In the genomic region with DNA sequence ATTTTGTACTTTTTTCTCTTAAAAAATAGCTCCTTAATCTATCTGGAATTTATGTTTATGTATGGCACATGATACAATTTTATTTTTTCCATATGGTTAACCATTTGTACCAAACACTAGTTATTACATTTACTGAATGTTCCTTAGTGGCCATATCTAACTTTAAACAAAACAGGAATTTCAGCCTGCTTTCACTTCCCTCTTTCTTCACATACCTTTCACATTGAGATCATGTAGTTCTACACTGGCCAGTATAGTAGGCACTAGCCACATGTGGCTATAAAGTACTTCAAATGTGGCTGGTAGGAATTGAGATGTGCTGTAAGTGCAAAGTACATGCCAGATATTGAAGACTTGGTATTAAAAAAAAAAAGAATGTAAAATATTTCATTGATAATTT, we compare ENCODE assay signal across 28 cellular contexts.
"Had no signal": no experiment of that assay in that cellular context is flagged by ENCODE, and none has a peak within 500 bp of the region (broad histone marks: within the 10 kb centered on the region; RNA-seq: fewer than 3 reads in every experiment).

No MANE protein-coding gene starts in this region.

- DNase-seq: activated B cell treated with CpG ODN at 0.5 μM for 24 hours; activated CD4-positive, alpha-beta T cell treated with anti-CD3 and anti-CD28 coated beads for 36 hours; activated CD4-positive, alpha-beta T cell treated with anti-CD3 and anti-CD28 coated beads, Interleukin-2, amount 50 U/mL, for 4 hours; activated CD8-positive, alpha-beta memory T cell treated with anti-CD3 and anti-CD28 coated beads for 24 hours; activated CD8-positive, alpha-beta memory T cell treated with anti-CD3 and anti-CD28 coated beads, Interleukin-2, amount 50 U/mL, for 4 hours; activated T-cell treated with anti-CD3 and anti-CD28 coated beads, Interleukin-2, amount 50 U/mL, for 24 hours; adrenal gland; brain microvascular endothelial cell; central memory CD4-positive, alpha-beta T cell; dermis blood vessel endothelial cell; effector CD8-positive, alpha-beta T cell; foreskin melanocyte; immature natural killer cell; kidney glomerular epithelial cell; left ventricle myocardium inferior; naive thymus-derived CD8-positive, alpha-beta T cell; retina; sigmoid colon; stimulated activated CD4-positive, alpha-beta T cell treated with anti-CD3 and anti-CD28 coated beads, Interleukin-4, amount 100 ng/mL, for 1 hour; stimulated activated naive CD4-positive, alpha-beta T cell treated with Interleukin-2 at 50 U/mL for 16 hours; T1000; upper lobe of left lung had no signal

- H3K27me3 ChIP-seq: adrenal gland, ascending aorta, brain microvascular endothelial cell, sigmoid colon, upper lobe of left lung had no signal

- H3K27ac Mint-ChIP-seq: activated B cell treated with CpG ODN at 0.5 μM for 24 hours; activated CD4-positive, alpha-beta T cell treated with anti-CD3 and anti-CD28 coated beads for 36 hours; activated naive CD8-positive, alpha-beta T cell; activated T-cell treated with anti-CD3 and anti-CD28 coated beads, Interleukin-2, amount 50 U/mL, for 24 hours; activated T-helper 17 cell treated with anti-CD3 and anti-CD28 coated beads, Interleukin-2, amount 50 U/mL, for 72 hours; immature natural killer cell; naive thymus-derived CD8-positive, alpha-beta T cell; progenitor cell of endocrine pancreas had no signal

- H3K9me3 ChIP-seq: adrenal gland, ascending aorta, left ventricle myocardium inferior, sigmoid colon, thoracic aorta, upper lobe of left lung had no signal

- H3K36me3 Mint-ChIP-seq: activated naive CD8-positive, alpha-beta T cell; immature natural killer cell; naive thymus-derived CD8-positive, alpha-beta T cell had no signal

- H3K4me3 Mint-ChIP-seq: activated B cell treated with CpG ODN at 0.5 μM for 24 hours; activated CD4-positive, alpha-beta T cell treated with anti-CD3 and anti-CD28 coated beads for 36 hours; activated naive CD8-positive, alpha-beta T cell; activated T-cell treated with anti-CD3 and anti-CD28 coated beads, Interleukin-2, amount 50 U/mL, for 24 hours; activated T-helper 17 cell treated with anti-CD3 and anti-CD28 coated beads, Interleukin-2, amount 50 U/mL, for 72 hours; immature natural killer cell; naive thymus-derived CD8-positive, alpha-beta T cell had no signal

- ATAC-seq: activated CD4-positive, alpha-beta T cell treated with anti-CD3 and anti-CD28 coated beads for 36 hours; activated T-helper 17 cell treated with anti-CD3 and anti-CD28 coated beads, Interleukin-2, amount 50 U/mL, for 72 hours; naive thymus-derived CD8-positive, alpha-beta T cell had no signal

- H3K4me3 ChIP-seq: adrenal gland, ascending aorta, left ventricle myocardium inferior, sigmoid colon, smooth muscle cell, thoracic aorta, upper lobe of left lung had no signal

- H3K27me3 Mint-ChIP-seq: activated naive CD8-positive, alpha-beta T cell had no signal

- H3K9me3 Mint-ChIP-seq: activated B cell treated with CpG ODN at 0.5 μM for 24 hours; activated T-cell treated with anti-CD3 and anti-CD28 coated beads, Interleukin-2, amount 50 U/mL, for 24 hours; activated T-helper 17 cell treated with anti-CD3 and anti-CD28 coated beads, Interleukin-2, amount 50 U/mL, for 72 hours; immature natural killer cell; naive thymus-derived CD8-positive, alpha-beta T cell had no signal

- H3K27ac ChIP-seq: adrenal gland, ascending aorta, brain microvascular endothelial cell, left ventricle myocardium inferior, sigmoid colon, thoracic aorta, upper lobe of left lung had no signal

- H3K36me3 ChIP-seq: adrenal gland, ascending aorta, brain microvascular endothelial cell, left ventricle myocardium inferior, sigmoid colon, thoracic aorta, upper lobe of left lung had no signal
